8 cellular contexts compared by ENCODE assay signal in genomic region chr1:20233394-20233793, GRCh38. TPM values are rescaled to one million over a fixed set of nuclear protein-coding genes. Genes with fewer than 3 reads are reported as not detected.
DNase-seq lines count a peak whose midpoint lies in the region; ATAC-seq, FAIRE-seq and TF ChIP-seq lines count a peak whose summit lies in the region.

No MANE protein-coding gene starts in this region.

- H4K5ac ChIP-seq in IMR-90 (ENCODE audit: low read depth, low read length), result no peak overlapping the region

- no peak overlapping the region for H2AFZ ChIP-seq in IMR-90 (replicated peaks; ENCODE audit: low read length, poor library complexity)

- in situ Hi-C loops in IMR-90 (cut with MboI; ENCODE audit: low sequenced_read_pairs) (no loop called here), HAP-1 (cut with MboI; ENCODE audit: low sequenced_read_pairs) (no loop called here)

- intact Hi-C loops in IMR-90 (cut with micrococcal nuclease) (loop anchor here (1.0 kb wide), 1 partner anchor 260 kb away; no protein-coding TSS in a partner anchor), left lung (cut with DNase I) (no loop called here)

- H3K27me3 ChIP-seq in IMR-90 (ENCODE audit: control insufficient read depth, insufficient read depth, low read length), result peaks cover 32% of the 10 kb centered on the region
- peaks cover 6 to 95% of the 10 kb centered on the region in 2 donors for H3K27me3 ChIP-seq in left lung
- H3K27me3 ChIP-seq in HAP-1 (ENCODE audit: low read depth), result peaks cover 27% of the 10 kb centered on the region

- POLR2A ChIA-PET in IMR-90 (lab: Charles Lee; ENCODE audit: unreplicated experiment), result interaction anchor here (0.5 kb wide), 1 partner anchor 100 kb away, joined by 4 read pairs; no protein-coding TSS in a partner anchor

- TF ChIP-seq RAD21 in IMR-90 (IDR thresholded peaks at IDR 0.05; ENCODE audit: low read length), result peak; percentile 26

- no peak overlapping the region for H3K56ac ChIP-seq in IMR-90 (ENCODE audit: extremely low read depth, insufficient read depth, low read length)

- 0% methylated on average over 1 of the region's 3 CpGs; no CpG with 5 or more reads in 1 of the 2 experiments for WGBS in IMR-90 (ENCODE audit: extremely low coverage in 2 of 2, insufficient read length in 1 of 2), 2 experiments

- H3K4me2 ChIP-seq in IMR-90 (ENCODE audit: low read depth, low read length), result no peak overlapping the region

- H2BK20ac ChIP-seq in IMR-90 (ENCODE audit: low read depth, low read length), result no peak overlapping the region

- TF ChIP-seq CTCF in IMR-90 (conservative IDR thresholded peaks at IDR 0.05; ENCODE audit: low read depth, low read length) (peak; percentile 42), VCaP (conservative IDR thresholded peaks at IDR 0.05) (peak; percentile 52), left lung (IDR thresholded peaks at IDR 0.05) (no peak)

- CTCF ChIA-PET in IMR-90 (lab: Yijun Ruan, JAX), result interaction anchor here (0.6 to 1.5 kb wide), 4 partner anchors 8 to 856 kb away, joined by 3 to 5 read pairs (median 3); no protein-coding TSS in a partner anchor

- H3K18ac ChIP-seq in IMR-90 (ENCODE audit: low read depth, low read length), result no peak overlapping the region

- H2BK120ac ChIP-seq in IMR-90 (ENCODE audit: low read depth, low read length), result no peak overlapping the region

- H2BK5ac ChIP-seq in IMR-90 (ENCODE audit: low read depth, low read length, poor library complexity, severe bottlenecking), result no peak overlapping the region

- H4K91ac ChIP-seq in IMR-90 (ENCODE audit: insufficient read depth, low read depth, low read length), result no peak overlapping the region

- ATAC-seq in IMR-90 (ENCODE audit: low read depth), result peak; percentile 77
- peak; percentile 56 for ATAC-seq in left lung
- no peak for ATAC-seq in HG03439 (IDR thresholded peaks at IDR 0.05; ENCODE audit: unreplicated experiment)

- no peak overlapping the region for H2AK5ac ChIP-seq in IMR-90 (ENCODE audit: low read depth, low read length)

- no peak overlapping the region for H4K8ac ChIP-seq in IMR-90 (ENCODE audit: low read depth in 2 of 2, low read length in 2 of 2)

- H3K4me3 ChIP-seq in IMR-90 (ENCODE audit: insufficient read depth, low read depth, low read length) (no peak overlapping the region), left lung (no peak overlapping the region), HAP-1 (no peak overlapping the region)

- H3K36me3 ChIP-seq in IMR-90 (ENCODE audit: control insufficient read depth, insufficient read depth, low read length) (no peaks in the 10 kb centered on the region), left lung (no peaks in the 10 kb centered on the region), HAP-1 (replicated peaks) (no peaks in the 10 kb centered on the region)

- TF ChIP-seq POLR2A in IMR-90 (IDR thresholded peaks at IDR 0.05; ENCODE audit: low read depth, low read length), result no peak

- H3K79me1 ChIP-seq in IMR-90 (ENCODE audit: low read depth in 1 of 2, low read length in 2 of 2), result no peaks in the 10 kb centered on the region

- H4K20me1 ChIP-seq in IMR-90 (ENCODE audit: insufficient read depth, low read length), result no peaks in the 10 kb centered on the region

- H2AK9ac ChIP-seq in IMR-90 (replicated peaks; ENCODE audit: low read depth, low read length, poor library complexity), result no peak overlapping the region

- no peak overlapping the region for H3K4ac ChIP-seq in IMR-90 (ENCODE audit: low read depth, low read length)

- peak; percentile 42 for DNase-seq in CD1c-positive myeloid dendritic cell (ENCODE audit: extremely low spot score)
- DNase-seq in IMR-90, result peak; percentile 38
- no peak for DNase-seq in left lung
- DNase-seq in HAP-1 (ENCODE audit: low spot score in 2 of 2), result no peak
- no peak for DNase-seq in HTR-8/SVneo (ENCODE audit: insufficient read length, low spot score)
- no peak for DNase-seq in cerebellum (ENCODE audit: low spot score)

- no peak overlapping the region for H3K23ac ChIP-seq in IMR-90 (ENCODE audit: low read depth, low read length)

- no peak for FAIRE-seq in HTR-8/SVneo (lab: Jason Lieb, UNC)

- H3K9me3 ChIP-seq in IMR-90 (ENCODE audit: control insufficient read depth, insufficient read depth, low read length) (no peaks in the 10 kb centered on the region), left lung (no peaks in the 10 kb centered on the region), HAP-1 (no peaks in the 10 kb centered on the region)

- no peak overlapping the region for H3K9ac ChIP-seq in IMR-90 (ENCODE audit: low read depth, low read length)

- H3K27ac ChIP-seq in IMR-90 (ENCODE audit: insufficient read depth, low read length), result no peak overlapping the region
- peak overlapping the region; percentile 68 for H3K27ac ChIP-seq in VCaP
- H3K27ac ChIP-seq in left lung, result no peak overlapping the region

- no TSS peak for BruUV-seq in IMR-90 (replicated peaks; lab: Mats Ljungman, UMichigan)

- no peak overlapping the region for H2BK15ac ChIP-seq in IMR-90 (ENCODE audit: low read depth, low read length)

- dilution Hi-C loops in IMR-90 (cut with HindIII; ENCODE audit: low sequenced_read_pairs, unreplicated experiment), result no loop called here

- H3K14ac ChIP-seq in IMR-90 (replicated peaks; ENCODE audit: low read depth, low read length), result no peak overlapping the region

- H3K4me1 ChIP-seq in IMR-90 (ENCODE audit: control insufficient read depth, insufficient read depth, low read length) (0 out of 2 replicates have a peak, but pooled peaks cover 2% of the 10 kb centered on the region), left lung (no peaks in the 10 kb centered on the region), HAP-1 (no peaks in the 10 kb centered on the region)

- no peaks in the 10 kb centered on the region for H3K9me1 ChIP-seq in IMR-90 (ENCODE audit: insufficient read depth, low read length)

TF ChIP-seq in IMR-90, 13 proteins besides CTCF, POLR2A, EP300 and RAD21:
- TF ChIP-seq FOS (IDR thresholded peaks at IDR 0.05; ENCODE audit: low read depth, low read length) (no peak), MAFK (IDR thresholded peaks at IDR 0.05; ENCODE audit: low read depth, low read length) (no peak), MXI1 (IDR thresholded peaks at IDR 0.05; ENCODE audit: borderline replicate concordance, low read depth, low read length) (no peak), RCOR1 (IDR thresholded peaks at IDR 0.05; ENCODE audit: insufficient replicate concordance, low read length) (no peak), SMC3 (IDR thresholded peaks at IDR 0.05; ENCODE audit: low read depth, low read length) (peak; percentile 17; the same call in 1 of the 2 replicates), RFX5 (IDR thresholded peaks at IDR 0.05; ENCODE audit: low read depth, low read length) (no peak), MAZ (IDR thresholded peaks at IDR 0.05; ENCODE audit: borderline replicate concordance, low read depth, low read length) (no peak)
- TF ChIP-seq, protein P1, sequence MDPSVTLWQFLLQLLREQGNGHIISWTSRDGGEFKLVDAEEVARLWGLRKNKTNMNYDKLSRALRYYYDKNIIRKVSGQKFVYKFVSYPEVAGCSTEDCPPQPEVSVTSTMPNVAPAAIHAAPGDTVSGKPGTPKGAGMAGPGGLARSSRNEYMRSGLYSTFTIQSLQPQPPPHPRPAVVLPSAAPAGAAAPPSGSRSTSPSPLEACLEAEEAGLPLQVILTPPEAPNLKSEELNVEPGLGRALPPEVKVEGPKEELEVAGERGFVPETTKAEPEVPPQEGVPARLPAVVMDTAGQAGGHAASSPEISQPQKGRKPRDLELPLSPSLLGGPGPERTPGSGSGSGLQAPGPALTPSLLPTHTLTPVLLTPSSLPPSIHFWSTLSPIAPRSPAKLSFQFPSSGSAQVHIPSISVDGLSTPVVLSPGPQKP (IDR thresholded peaks at IDR 0.05; ENCODE audit: borderline replicate concordance, low read depth, low read length), result no peak

RNA-seq across cellular contexts. Expression of gene PLA2G2C, which starts 47.1 kb away (rescaled TPM):
- total RNA-seq in IMR-90 (2012; rRNA removed) (not detected in 2 replicates), left lung (not detected), cerebellum (not detected)
- not detected in 2 replicates for polyA plus RNA-seq in IMR-90 (2012; rRNA removed)
- polyA plus RNA-seq in IMR-90 (2012; cell fraction: cytosol; rRNA removed), result not detected in 2 replicates
- not detected in 2 replicates for polyA plus RNA-seq in IMR-90 (2012; cell fraction: nucleus; rRNA removed; ENCODE audit: low replicate concordance)

RNA-seq across cellular contexts. Expression of gene UBXN10, which starts 47.5 kb away (rescaled TPM):
- total RNA-seq in IMR-90 (2012; rRNA removed), result not detected in 2 replicates
- not detected in 2 replicates for polyA plus RNA-seq in IMR-90 (2012; rRNA removed)
- not detected in 2 replicates for polyA plus RNA-seq in IMR-90 (2012; cell fraction: cytosol; rRNA removed)
- not detected in 2 replicates for polyA plus RNA-seq in IMR-90 (2012; cell fraction: nucleus; rRNA removed; ENCODE audit: low replicate concordance)
- total RNA-seq in left lung, result 1 to 10 TPM; 1.8 to 4.7 TPM
- 2.6 TPM for total RNA-seq in cerebellum

RNA-seq across cellular contexts. Expression of gene VWA5B1, which starts 57.3 kb away (rescaled TPM):
- total RNA-seq in IMR-90 (2012; rRNA removed), result not detected in 2 replicates
- polyA plus RNA-seq in IMR-90 (2012; rRNA removed), result not detected in 2 replicates
- polyA plus RNA-seq in IMR-90 (2012; cell fraction: cytosol; rRNA removed), result not detected in 2 replicates
- polyA plus RNA-seq in IMR-90 (2012; cell fraction: nucleus; rRNA removed; ENCODE audit: low replicate concordance), result not detected in 2 replicates
- under 1 TPM; 0.15 to 0.29 TPM for total RNA-seq in left lung
- 2.2 TPM for total RNA-seq in cerebellum

Comparison
In these comparisons a context has a peak if more than half of its experiments do, and no peak if none do; other contexts are left out.
1. DNase-seq: peak in CD1c-positive myeloid dendritic cell (single experiment) and IMR-90 (single experiment); none in left lung (0 of 2), HAP-1 (0 of 2), HTR-8/SVneo (single experiment) and cerebellum (single experiment).
2. CTCF ChIP-seq: peak in IMR-90 (single experiment) and VCaP (single experiment); none in left lung (0 of 2).